ENCODE assay signal across 10 cellular contexts in the genomic region with DNA sequence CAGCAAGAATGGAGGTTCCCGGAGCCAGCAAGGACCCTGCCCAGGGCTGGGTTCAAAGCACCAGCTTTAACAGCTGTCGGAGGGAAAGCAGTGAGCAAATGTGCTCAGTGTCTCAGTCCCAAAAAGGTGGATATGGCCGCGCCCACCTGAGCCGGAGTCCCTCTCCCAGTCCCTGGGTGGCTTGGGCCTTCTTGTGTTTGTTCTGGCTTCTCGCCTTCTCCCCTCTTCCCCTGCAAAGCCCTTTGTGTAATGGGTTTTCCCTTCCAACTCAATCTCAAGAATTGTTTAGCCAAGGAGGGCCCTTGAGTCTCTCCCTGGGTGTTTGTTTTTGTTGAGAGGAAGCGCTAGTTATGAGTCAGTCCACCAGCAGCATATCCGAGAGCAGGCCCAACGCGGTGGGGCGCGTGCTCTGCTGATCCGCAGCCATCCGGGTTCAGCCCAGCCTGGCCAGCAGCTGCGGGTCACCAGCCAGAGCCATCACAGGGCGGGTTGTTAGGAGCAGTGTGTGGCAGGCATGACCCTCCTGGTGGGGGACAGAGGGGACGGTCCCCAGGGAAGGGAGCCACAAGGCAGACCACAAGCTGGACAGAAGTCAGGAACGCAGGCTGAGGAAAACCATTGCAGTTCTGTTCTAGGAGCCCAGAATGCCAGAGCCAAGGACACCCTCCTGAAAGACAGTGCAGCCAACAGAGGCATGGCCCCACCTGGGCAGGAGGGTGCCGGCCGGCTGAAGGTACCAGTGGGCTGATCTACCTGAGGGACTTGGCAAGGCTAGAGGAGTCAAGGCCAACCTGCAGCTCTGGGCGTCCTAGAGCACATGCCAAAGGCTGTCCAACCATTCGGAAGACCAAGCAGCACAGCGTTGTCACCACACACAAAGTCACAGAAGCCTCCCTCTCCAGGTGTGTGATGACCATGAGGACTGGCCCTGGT. TPM values are rescaled to one million over a fixed set of nuclear protein-coding genes. Genes with fewer than 3 reads are reported as not detected.
DNase-seq lines count a peak whose midpoint lies in the region; ATAC-seq and TF ChIP-seq lines count a peak whose summit lies in the region.
"Had no signal": no experiment of that assay in that cellular context is flagged by ENCODE, and none has a peak within 500 bp of the region (broad histone marks: within the 10 kb centered on the region; RNA-seq: fewer than 3 reads in every experiment).

No MANE protein-coding gene starts in this region.

- H3K4me3 Mint-ChIP-seq in activated naive CD8-positive, alpha-beta T cell treated with anti-CD3 and anti-CD28 coated beads, Interleukin-2, amount 10 ng/mL, durations not matched to agents 7 days and 5 days = no peak overlapping the region
- H3K4me3 Mint-ChIP-seq in activated naive CD8-positive, alpha-beta T cell treated with anti-CD3 and anti-CD28 coated beads, Interleukin-2, amount 50 U/mL, for 24 hours = no peak overlapping the region
- H3K4me3 Mint-ChIP-seq: CD4-positive, alpha-beta T cell had no signal

- H3K4me1 ChIP-seq in mucosa of descending colon (ENCODE audit: low read depth) = peaks cover 67% of the 10 kb centered on the region
- peaks cover 47% of the 10 kb centered on the region for H3K4me1 ChIP-seq in vagina

- H3K27ac ChIP-seq in vagina = peak overlapping the region; percentile 86

- no peaks in the 10 kb centered on the region for H3K36me3 ChIP-seq in mucosa of descending colon (ENCODE audit: low read depth)
- no peaks in the 10 kb centered on the region for H3K36me3 ChIP-seq in vagina

- no peak for TF ChIP-seq POLR2A in vagina (IDR thresholded peaks at IDR 0.05)

- H3K9me3 Mint-ChIP-seq in activated naive CD8-positive, alpha-beta T cell treated with anti-CD3 and anti-CD28 coated beads, Interleukin-2, amount 10 ng/mL, durations not matched to agents 7 days and 5 days = peaks cover 7% of the 10 kb centered on the region
- peaks cover 18% of the 10 kb centered on the region for H3K9me3 Mint-ChIP-seq in activated naive CD8-positive, alpha-beta T cell treated with anti-CD3 and anti-CD28 coated beads, Interleukin-2, amount 50 U/mL, for 24 hours

- H3K9me3 ChIP-seq in mucosa of descending colon = no peaks in the 10 kb centered on the region
- peaks cover 4% of the 10 kb centered on the region for H3K9me3 ChIP-seq in vagina

- no peaks in the 10 kb centered on the region for H3K27me3 ChIP-seq in vagina

- peaks cover 3% of the 10 kb centered on the region for H3K27me3 Mint-ChIP-seq in activated naive CD8-positive, alpha-beta T cell treated with anti-CD3 and anti-CD28 coated beads, Interleukin-2, amount 10 ng/mL, durations not matched to agents 7 days and 5 days
- H3K27me3 Mint-ChIP-seq in activated naive CD8-positive, alpha-beta T cell treated with anti-CD3 and anti-CD28 coated beads, Interleukin-2, amount 50 U/mL, for 24 hours = peaks cover 4% of the 10 kb centered on the region
- H3K27me3 Mint-ChIP-seq: CD4-positive, alpha-beta T cell had no signal

- peak overlapping the region; percentile 35 for H3K27ac Mint-ChIP-seq in activated naive CD8-positive, alpha-beta T cell treated with anti-CD3 and anti-CD28 coated beads, Interleukin-2, amount 10 ng/mL, durations not matched to agents 7 days and 5 days
- H3K27ac Mint-ChIP-seq in activated naive CD8-positive, alpha-beta T cell treated with anti-CD3 and anti-CD28 coated beads, Interleukin-2, amount 50 U/mL, for 24 hours = no peak overlapping the region
- H3K27ac Mint-ChIP-seq: CD4-positive, alpha-beta T cell had no signal

- H3K4me1 Mint-ChIP-seq in activated naive CD8-positive, alpha-beta T cell treated with anti-CD3 and anti-CD28 coated beads, Interleukin-2, amount 10 ng/mL, durations not matched to agents 7 days and 5 days = peaks cover 5% of the 10 kb centered on the region
- peaks cover 6% of the 10 kb centered on the region for H3K4me1 Mint-ChIP-seq in activated naive CD8-positive, alpha-beta T cell treated with anti-CD3 and anti-CD28 coated beads, Interleukin-2, amount 50 U/mL, for 24 hours

- H3K36me3 Mint-ChIP-seq in activated naive CD8-positive, alpha-beta T cell treated with anti-CD3 and anti-CD28 coated beads, Interleukin-2, amount 10 ng/mL, durations not matched to agents 7 days and 5 days = peaks cover 2% of the 10 kb centered on the region
- peaks cover 3% of the 10 kb centered on the region for H3K36me3 Mint-ChIP-seq in activated naive CD8-positive, alpha-beta T cell treated with anti-CD3 and anti-CD28 coated beads, Interleukin-2, amount 50 U/mL, for 24 hours (ENCODE audit: low read depth)

- intact Hi-C loops in mucosa of descending colon (cut with DNase I, micrococcal nuclease) (loop anchor here in 1 of 2 donors (5.0 kb wide), 1 partner anchor 99 kb away; no protein-coding TSS in a partner anchor), vagina (cut with DNase I) (no loop called here)

- no peak overlapping the region for H3K4me3 ChIP-seq in mucosa of descending colon
- no peak overlapping the region for H3K4me3 ChIP-seq in vagina

- POLR2A ChIA-PET in activated naive CD8-positive, alpha-beta T cell treated with anti-CD3 and anti-CD28 coated beads, Interleukin-2, amount 10 ng/mL, durations not matched to agents 7 days and 5 days (lab: Charles Lee) = no interaction called here

- DNase-seq in activated naive CD8-positive, alpha-beta T cell treated with anti-CD3 and anti-CD28 coated beads, Interleukin-2, amount 10 ng/mL, durations not matched to agents 7 days and 5 days = peak; percentile 21
- no peak for DNase-seq in activated naive CD8-positive, alpha-beta T cell treated with anti-CD3 and anti-CD28 coated beads, Interleukin-2, amount 50 U/mL, for 24 hours
- peak; percentile 38 to 91 for DNase-seq in dermis microvascular lymphatic vessel endothelial cell (ENCODE audit: low read depth in 2 of 2)
- peak; percentile 68 to 79 (median 76) for DNase-seq in mucosa of descending colon
- DNase-seq in vagina (ENCODE audit: extremely low spot score in 2 of 2) = no peak
- no peak for DNase-seq in germinal center (ENCODE audit: low spot score)
- DNase-seq in midbrain (lab: John Stamatoyannopoulos, UW) = no peak
- DNase-seq: NK-92 treated with Interleukin-12 subunit alpha and Interleukin-12 subunit beta, amount 100 ng/mL, for 24 hours had no signal

- TF ChIP-seq CTCF in mucosa of descending colon (IDR thresholded peaks at IDR 0.05) = no peak
- no peak for TF ChIP-seq CTCF in vagina (IDR thresholded peaks at IDR 0.05)

- ATAC-seq in activated naive CD8-positive, alpha-beta T cell treated with anti-CD3 and anti-CD28 coated beads, Interleukin-2, amount 10 ng/mL, durations not matched to agents 7 days and 5 days (ENCODE audit: low read depth) = no peak
- no peak for ATAC-seq in activated naive CD8-positive, alpha-beta T cell treated with anti-CD3 and anti-CD28 coated beads, Interleukin-2, amount 50 U/mL, for 24 hours
- ATAC-seq in mucosa of descending colon (peak; percentile 50), HG02885 (IDR thresholded peaks at IDR 0.05; ENCODE audit: poor library complexity, unreplicated experiment) (no peak)

RNA-seq across cellular contexts. Expression of a gene that starts 21.3 kb away (rescaled TPM):
- not detected for total RNA-seq in activated naive CD8-positive, alpha-beta T cell treated with anti-CD3 and anti-CD28 coated beads, Interleukin-2, amount 10 ng/mL, durations not matched to agents 7 days and 5 days
- not detected in 2 replicates for total RNA-seq in dermis microvascular lymphatic vessel endothelial cell
- total RNA-seq in mucosa of descending colon = under 1 TPM in 2 of 3 donors, not detected in 1; 0.09 to 0.17 TPM
- 50.6 TPM for total RNA-seq in vagina
- total RNA-seq: CD4-positive, alpha-beta T cell had no signal

RNA-seq across cellular contexts. Expression of a gene that starts 46.7 kb away (rescaled TPM):
- not detected for total RNA-seq in activated naive CD8-positive, alpha-beta T cell treated with anti-CD3 and anti-CD28 coated beads, Interleukin-2, amount 10 ng/mL, durations not matched to agents 7 days and 5 days
- total RNA-seq in dermis microvascular lymphatic vessel endothelial cell (not detected in 2 replicates), mucosa of descending colon (not detected), vagina (102 TPM)
- total RNA-seq: CD4-positive, alpha-beta T cell had no signal

Comparison
In these comparisons a context has a peak if more than half of its experiments do, and no peak if none do; other contexts are left out.
1. DNase-seq: peak in activated naive CD8-positive, alpha-beta T cell treated with anti-CD3 and anti-CD28 coated beads, Interleukin-2, amount 10 ng/mL, durations not matched to agents 7 days and 5 days (single experiment), dermis microvascular lymphatic vessel endothelial cell (2 of 2) and mucosa of descending colon (3 of 3); none in activated naive CD8-positive, alpha-beta T cell treated with anti-CD3 and anti-CD28 coated beads, Interleukin-2, amount 50 U/mL, for 24 hours (single experiment), vagina (0 of 2), germinal center (single experiment) and midbrain (single experiment).
2. RNA of a gene that starts 21.3 kb away (total RNA-seq): 50.6 TPM in vagina (single experiment); 0.09 to 0.17 TPM in mucosa of descending colon, not detected in activated naive CD8-positive, alpha-beta T cell treated with anti-CD3 and anti-CD28 coated beads, Interleukin-2, amount 10 ng/mL, durations not matched to agents 7 days and 5 days and not detected in dermis microvascular lymphatic vessel endothelial cell; every median in the first group is over 10 times any median in the second.
3. RNA of a gene that starts 46.7 kb away (total RNA-seq): 102 TPM in vagina (single experiment); not detected in activated naive CD8-positive, alpha-beta T cell treated with anti-CD3 and anti-CD28 coated beads, Interleukin-2, amount 10 ng/mL, durations not matched to agents 7 days and 5 days, not detected in dermis microvascular lymphatic vessel endothelial cell and not detected in mucosa of descending colon; every median in the first group is over 100 times any median in the second.